1 cellular context compared by ENCODE assay signal in the genomic region with DNA sequence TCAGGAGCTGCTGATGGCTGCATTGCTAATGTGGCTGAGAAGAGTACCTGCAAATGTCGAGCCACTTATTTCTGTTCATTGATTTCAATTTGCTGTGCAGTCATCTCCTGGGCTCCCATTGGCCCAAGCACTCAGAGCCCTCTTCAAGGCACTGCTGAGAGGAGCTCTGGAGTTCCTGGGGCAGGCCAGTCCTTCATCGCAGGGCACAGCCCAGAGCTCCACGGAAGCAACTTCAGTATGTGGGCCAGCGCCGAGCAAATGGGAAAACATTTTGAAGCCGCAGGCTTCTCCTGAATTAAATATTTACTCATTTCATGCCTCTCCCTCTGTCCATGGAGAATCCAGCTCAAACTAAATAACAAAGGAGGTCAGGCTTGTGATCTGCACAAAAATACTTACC.
TF ChIP-seq lines count a peak whose summit lies in the region.

No MANE protein-coding gene starts in this region.

TF ChIP-seq in HepG2, 621 proteins besides CTCF, POLR2A, EP300 and RAD21 (continued from another document):
- TF ChIP-seq, protein P1, sequence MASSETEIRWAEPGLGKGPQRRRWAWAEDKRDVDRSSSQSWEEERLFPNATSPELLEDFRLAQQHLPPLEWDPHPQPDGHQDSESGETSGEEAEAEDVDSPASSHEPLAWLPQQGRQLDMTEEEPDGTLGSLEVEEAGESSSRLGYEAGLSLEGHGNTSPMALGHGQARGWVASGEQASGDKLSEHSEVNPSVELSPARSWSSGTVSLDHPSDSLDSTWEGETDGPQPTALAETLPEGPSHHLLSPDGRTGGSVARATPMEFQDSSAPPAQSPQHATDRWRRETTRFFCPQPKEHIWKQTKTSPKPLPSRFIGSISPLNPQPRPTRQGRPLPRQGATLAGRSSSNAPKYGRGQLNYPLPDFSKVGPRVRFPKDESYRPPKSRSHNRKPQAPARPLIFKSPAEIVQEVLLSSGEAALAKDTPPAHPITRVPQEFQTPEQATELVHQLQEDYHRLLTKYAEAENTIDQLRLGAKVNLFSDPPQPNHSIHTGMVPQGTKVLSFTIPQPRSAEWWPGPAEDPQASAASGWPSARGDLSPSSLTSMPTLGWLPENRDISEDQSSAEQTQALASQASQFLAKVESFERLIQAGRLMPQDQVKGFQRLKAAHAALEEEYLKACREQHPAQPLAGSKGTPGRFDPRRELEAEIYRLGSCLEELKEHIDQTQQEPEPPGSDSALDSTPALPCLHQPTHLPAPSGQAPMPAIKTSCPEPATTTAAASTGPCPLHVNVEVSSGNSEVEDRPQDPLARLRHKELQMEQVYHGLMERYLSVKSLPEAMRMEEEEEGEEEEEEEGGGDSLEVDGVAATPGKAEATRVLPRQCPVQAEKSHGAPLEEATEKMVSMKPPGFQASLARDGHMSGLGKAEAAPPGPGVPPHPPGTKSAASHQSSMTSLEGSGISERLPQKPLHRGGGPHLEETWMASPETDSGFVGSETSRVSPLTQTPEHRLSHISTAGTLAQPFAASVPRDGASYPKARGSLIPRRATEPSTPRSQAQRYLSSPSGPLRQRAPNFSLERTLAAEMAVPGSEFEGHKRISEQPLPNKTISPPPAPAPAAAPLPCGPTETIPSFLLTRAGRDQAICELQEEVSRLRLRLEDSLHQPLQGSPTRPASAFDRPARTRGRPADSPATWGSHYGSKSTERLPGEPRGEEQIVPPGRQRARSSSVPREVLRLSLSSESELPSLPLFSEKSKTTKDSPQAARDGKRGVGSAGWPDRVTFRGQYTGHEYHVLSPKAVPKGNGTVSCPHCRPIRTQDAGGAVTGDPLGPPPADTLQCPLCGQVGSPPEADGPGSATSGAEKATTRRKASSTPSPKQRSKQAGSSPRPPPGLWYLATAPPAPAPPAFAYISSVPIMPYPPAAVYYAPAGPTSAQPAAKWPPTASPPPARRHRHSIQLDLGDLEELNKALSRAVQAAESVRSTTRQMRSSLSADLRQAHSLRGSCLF (CRISPR knock-in tag; IDR thresholded peaks at IDR 0.05; ENCODE audit: borderline replicate concordance) = no peak
- TF ChIP-seq CHD4 (IDR thresholded peaks at IDR 0.05; ENCODE audit: borderline replicate concordance, low read length) (no peak), ZNF652 (CRISPR knock-in tag; IDR thresholded peaks at IDR 0.05; ENCODE audit: borderline replicate concordance, low read depth) (no peak), GZF1 (CRISPR knock-in tag; IDR thresholded peaks at IDR 0.05) (no peak), ZNF367 (CRISPR knock-in tag; IDR thresholded peaks at IDR 0.05; ENCODE audit: borderline replicate concordance) (no peak), ZNF24 (IDR thresholded peaks at IDR 0.05) (no peak), EZH2 (conservative IDR thresholded peaks at IDR 0.05; ENCODE audit: low read depth, low read length) (no peak)
- TF ChIP-seq, protein P2, sequence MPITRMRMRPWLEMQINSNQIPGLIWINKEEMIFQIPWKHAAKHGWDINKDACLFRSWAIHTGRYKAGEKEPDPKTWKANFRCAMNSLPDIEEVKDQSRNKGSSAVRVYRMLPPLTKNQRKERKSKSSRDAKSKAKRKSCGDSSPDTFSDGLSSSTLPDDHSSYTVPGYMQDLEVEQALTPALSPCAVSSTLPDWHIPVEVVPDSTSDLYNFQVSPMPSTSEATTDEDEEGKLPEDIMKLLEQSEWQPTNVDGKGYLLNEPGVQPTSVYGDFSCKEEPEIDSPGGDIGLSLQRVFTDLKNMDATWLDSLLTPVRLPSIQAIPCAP (CRISPR knock-in tag; IDR thresholded peaks at IDR 0.05; ENCODE audit: low read depth) = no peak
- TF ChIP-seq, protein P3, sequence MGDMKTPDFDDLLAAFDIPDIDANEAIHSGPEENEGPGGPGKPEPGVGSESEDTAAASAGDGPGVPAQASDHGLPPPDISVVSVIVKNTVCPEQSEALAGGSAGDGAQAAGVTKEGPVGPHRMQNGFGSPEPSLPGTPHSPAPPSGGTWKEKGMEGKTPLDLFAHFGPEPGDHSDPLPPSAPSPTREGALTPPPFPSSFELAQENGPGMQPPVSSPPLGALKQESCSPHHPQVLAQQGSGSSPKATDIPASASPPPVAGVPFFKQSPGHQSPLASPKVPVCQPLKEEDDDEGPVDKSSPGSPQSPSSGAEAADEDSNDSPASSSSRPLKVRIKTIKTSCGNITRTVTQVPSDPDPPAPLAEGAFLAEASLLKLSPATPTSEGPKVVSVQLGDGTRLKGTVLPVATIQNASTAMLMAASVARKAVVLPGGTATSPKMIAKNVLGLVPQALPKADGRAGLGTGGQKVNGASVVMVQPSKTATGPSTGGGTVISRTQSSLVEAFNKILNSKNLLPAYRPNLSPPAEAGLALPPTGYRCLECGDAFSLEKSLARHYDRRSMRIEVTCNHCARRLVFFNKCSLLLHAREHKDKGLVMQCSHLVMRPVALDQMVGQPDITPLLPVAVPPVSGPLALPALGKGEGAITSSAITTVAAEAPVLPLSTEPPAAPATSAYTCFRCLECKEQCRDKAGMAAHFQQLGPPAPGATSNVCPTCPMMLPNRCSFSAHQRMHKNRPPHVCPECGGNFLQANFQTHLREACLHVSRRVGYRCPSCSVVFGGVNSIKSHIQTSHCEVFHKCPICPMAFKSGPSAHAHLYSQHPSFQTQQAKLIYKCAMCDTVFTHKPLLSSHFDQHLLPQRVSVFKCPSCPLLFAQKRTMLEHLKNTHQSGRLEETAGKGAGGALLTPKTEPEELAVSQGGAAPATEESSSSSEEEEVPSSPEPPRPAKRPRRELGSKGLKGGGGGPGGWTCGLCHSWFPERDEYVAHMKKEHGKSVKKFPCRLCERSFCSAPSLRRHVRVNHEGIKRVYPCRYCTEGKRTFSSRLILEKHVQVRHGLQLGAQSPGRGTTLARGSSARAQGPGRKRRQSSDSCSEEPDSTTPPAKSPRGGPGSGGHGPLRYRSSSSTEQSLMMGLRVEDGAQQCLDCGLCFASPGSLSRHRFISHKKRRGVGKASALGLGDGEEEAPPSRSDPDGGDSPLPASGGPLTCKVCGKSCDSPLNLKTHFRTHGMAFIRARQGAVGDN (CRISPR knock-in tag; IDR thresholded peaks at IDR 0.05) = no peak
